12 cellular contexts compared by ENCODE assay signal in the genomic region with DNA sequence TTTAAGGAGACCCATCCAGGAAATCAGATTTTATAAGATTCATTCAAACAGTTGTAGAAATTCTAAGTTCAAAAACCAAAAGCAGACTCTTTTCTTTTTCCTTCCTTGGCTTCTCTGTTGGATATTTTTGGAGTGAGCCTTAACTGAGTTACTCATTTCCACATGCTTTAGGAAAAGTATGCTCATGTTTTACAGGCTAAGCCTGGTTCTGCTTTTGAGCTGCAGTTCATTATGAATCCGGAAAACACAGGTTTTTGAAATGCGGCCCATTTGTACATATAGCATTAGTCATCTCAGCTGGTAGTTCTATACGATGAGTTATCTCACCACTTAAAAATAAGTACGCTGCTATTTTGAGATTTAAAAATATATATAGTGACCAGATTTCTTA.
DNase-seq lines count a peak whose midpoint lies in the region; ATAC-seq, FAIRE-seq and TF ChIP-seq lines count a peak whose summit lies in the region.
"Had no signal": no experiment of that assay in that cellular context is flagged by ENCODE, and none has a peak within 500 bp of the region (broad histone marks: within the 10 kb centered on the region; RNA-seq: fewer than 3 reads in every experiment).

No MANE protein-coding gene starts in this region.

- H3K27ac ChIP-seq in pancreas, result peak overlapping the region in 2 of 4 donors; percentile 53 to 88
- H3K27ac ChIP-seq: VCaP had no signal

- intact Hi-C loops in pancreas (cut with DNase I) (no loop called here), CD14-positive monocyte (cut with micrococcal nuclease) (loop anchor here (2.0 to 10.0 kb wide), 2 partner anchors 22 to 60 kb away; no protein-coding TSS in a partner anchor)

- peaks cover 0 to 3% (median 0%) of the 10 kb centered on the region in 7 donors for H3K9me3 Mint-ChIP-seq in CD14-positive monocyte

- no peaks in the 10 kb centered on the region for H3K36me3 ChIP-seq in pancreas

- WGBS in pancreas, 2 donors, result 37 to 39% methylated on average over 4 of the region's 4 CpGs

- DNase-seq in AG10803 (ENCODE audit: low read depth) (peak; percentile 69), SIG-M5 treated with dmso at 0.1 percent for 504 hours (lab: John Stamatoyannopoulos, UW; ENCODE audit: unreplicated experiment) (peak; percentile 53), pancreas (no peak), CD14-positive monocyte (ENCODE audit: low spot score) (no peak)
- no peak for DNase-seq in activated CD4-positive, alpha-beta T cell treated with anti-CD3 and anti-CD28 coated beads for 48 hours
- DNase-seq in stimulated activated naive CD4-positive, alpha-beta T cell treated with Interleukin-2 at 50 U/mL for 16 hours (lab: John Stamatoyannopoulos, UW), result no peak
- DNase-seq: DMS 273 treated with DMSO at 0.1 percent for 48 hours, mesendoderm, NCI-H2171 had no signal

- H3K27me3 ChIP-seq in pancreas, result no peaks in the 10 kb centered on the region

- peak overlapping the region; percentile 65 for H3K4me3 ChIP-seq in AG10803 (ENCODE audit: low read length)
- H3K4me3 ChIP-seq in pancreas, result no peak overlapping the region

- TF ChIP-seq CTCF in AG10803 (conservative IDR thresholded peaks at IDR 0.05; ENCODE audit: low read length) (no peak), pancreas (IDR thresholded peaks at IDR 0.05) (no peak), CD14-positive monocyte (IDR thresholded peaks at IDR 0.05) (no peak)

- ATAC-seq in esophagus mucosa, result peak; percentile 52
- ATAC-seq in pancreas, result peak in 1 of 4 donors; percentile 14
- ATAC-seq in HG03045 (IDR thresholded peaks at IDR 0.05; ENCODE audit: unreplicated experiment), result no peak

- H3K27me3 Mint-ChIP-seq in CD14-positive monocyte (ENCODE audit: low read depth in 3 of 3), result peaks cover 0 to 5% (median 0%) of the 10 kb centered on the region in 3 donors

- H3K36me3 Mint-ChIP-seq in CD14-positive monocyte, result no peaks in the 10 kb centered on the region

- no peaks in the 10 kb centered on the region for H3K9me3 ChIP-seq in pancreas

- H3K4me3 Mint-ChIP-seq in CD14-positive monocyte, result no peak overlapping the region

- H3K27ac Mint-ChIP-seq in CD14-positive monocyte, result peak overlapping the region in 1 of 7 donors; percentile 48

- FAIRE-seq in pancreas (lab: Jason Lieb, UNC), result peak; percentile 9

- peaks cover 9% of the 10 kb centered on the region for H3K4me1 Mint-ChIP-seq in CD14-positive monocyte

- peaks cover 11 to 37% (median 16%) of the 10 kb centered on the region in 3 donors for H3K4me1 ChIP-seq in pancreas

Comparison
In these comparisons a context has a peak if more than half of its experiments do, and no peak if none do; other contexts are left out.
1. DNase-seq: peak in AG10803 (single experiment) and SIG-M5 treated with dmso at 0.1 percent for 504 hours (single experiment); none in pancreas (0 of 6), activated CD4-positive, alpha-beta T cell treated with anti-CD3 and anti-CD28 coated beads for 48 hours (single experiment), stimulated activated naive CD4-positive, alpha-beta T cell treated with Interleukin-2 at 50 U/mL for 16 hours (single experiment) and CD14-positive monocyte (single experiment).
2. intact Hi-C loops: an anchor here in CD14-positive monocyte (2.0 to 10.0 kb wide); none called in pancreas.